8 cellular contexts compared by ENCODE assay signal in the genomic region with DNA sequence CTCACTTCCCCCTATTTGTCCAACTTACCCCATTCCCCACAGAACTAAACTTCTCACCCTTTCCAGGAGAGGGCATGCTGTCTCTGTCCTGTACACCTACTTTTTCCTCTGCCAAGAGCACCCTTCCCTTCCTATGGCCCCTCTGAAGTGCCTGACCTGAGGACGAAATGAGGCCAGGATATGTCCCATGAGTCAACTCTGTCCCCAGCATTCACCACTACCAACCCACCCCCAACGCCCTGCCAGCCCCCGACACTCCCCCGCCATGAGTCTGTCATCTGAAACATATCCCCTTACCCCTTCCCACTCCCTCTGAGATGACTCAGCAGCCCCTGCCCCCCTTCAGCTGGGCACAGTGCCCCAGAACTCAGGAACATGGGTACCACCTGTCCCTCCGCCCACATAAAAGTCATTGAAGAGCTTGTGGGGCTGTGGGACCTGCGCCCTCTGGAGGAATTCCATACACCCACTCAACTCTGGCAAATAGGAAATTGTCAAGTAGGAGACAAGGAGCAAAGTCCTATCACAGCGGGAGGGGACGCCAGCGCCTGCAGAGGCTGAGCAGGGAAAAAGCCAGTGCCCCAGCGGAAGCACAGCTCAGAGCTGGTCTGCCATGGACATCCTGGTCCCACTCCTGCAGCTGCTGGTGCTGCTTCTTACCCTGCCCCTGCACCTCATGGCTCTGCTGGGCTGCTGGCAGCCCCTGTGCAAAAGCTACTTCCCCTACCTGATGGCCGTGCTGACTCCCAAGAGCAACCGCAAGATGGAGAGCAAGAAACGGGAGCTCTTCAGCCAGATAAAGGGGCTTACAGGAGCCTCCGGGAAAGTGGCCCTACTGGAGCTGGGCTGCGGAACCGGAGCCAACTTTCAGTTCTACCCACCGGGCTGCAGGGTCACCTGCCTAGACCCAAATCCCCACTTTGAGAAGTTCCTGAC. TPM values are rescaled to one million over a fixed set of nuclear protein-coding genes. Genes with fewer than 3 reads are reported as not detected.
DNase-seq lines count a peak whose midpoint lies in the region; ATAC-seq and TF ChIP-seq lines count a peak whose summit lies in the region.
"Had no signal": no experiment of that assay in that cellular context is flagged by ENCODE, and none has a peak within 500 bp of the region (broad histone marks: within the 10 kb centered on the region; RNA-seq: fewer than 3 reads in every experiment).

No MANE protein-coding gene starts in this region.

- ATAC-seq in T-helper 17 cell: no peak
- no peak for ATAC-seq in HG03097 (IDR thresholded peaks at IDR 0.05; ENCODE audit: low FRiP score, unreplicated experiment)

- peak overlapping the region; percentile 18 for H3K4me2 ChIP-seq in parathyroid adenoma (ENCODE audit: low read length)

- H3K9ac ChIP-seq in HUES64 (ENCODE audit: low read depth, low read length) (peak overlapping the region; percentile 18; the same call in 1 of the 2 replicates), parathyroid adenoma (no peak overlapping the region)

- peak; percentile 77 for DNase-seq in EL
- no peak for DNase-seq in T-helper 17 cell
- peak; percentile 62 to 81 for DNase-seq in cardiac muscle cell (ENCODE audit: low read depth in 1 of 2, low spot score in 1 of 2)
- no peak for DNase-seq in GOT3 (lab: John Stamatoyannopoulos, UW)

- H3K79me2 ChIP-seq in parathyroid adenoma: no peaks in the 10 kb centered on the region

- peaks cover 16% of the 10 kb centered on the region for H3K4me1 Mint-ChIP-seq in T-helper 17 cell

- H3K4me3 Mint-ChIP-seq in T-helper 17 cell: peak overlapping the region; percentile 31
- H3K4me3 Mint-ChIP-seq: stimulated activated naive CD8-positive, alpha-beta T cell treated with anti-CD3 and anti-CD28 coated beads, Interleukin-15, Interleukin-2, amounts not matched to agents 100 ng/mL and 50 ng/mL, for 24 hours had no signal

- H3K27ac ChIP-seq in HUES64 (ENCODE audit: low read depth, low read length) (peak overlapping the region; percentile 42; the same call in 1 of the 2 replicates), cardiac muscle cell (peak overlapping the region; percentile 48), parathyroid adenoma (no peak overlapping the region)

- H3K4me3 ChIP-seq in HUES64 (ENCODE audit: low read length) (peak overlapping the region; percentile 43), cardiac muscle cell (peak overlapping the region; percentile 11), parathyroid adenoma (ENCODE audit: low read depth, low read length) (peak overlapping the region; percentile 23)

- peak overlapping the region; percentile 83 for H2AFZ ChIP-seq in parathyroid adenoma

- WGBS in HUES64: 40% methylated on average over 17 of the region's 17 CpGs

- TF ChIP-seq CTCF in cardiac muscle cell (IDR thresholded peaks at IDR 0.05; ENCODE audit: low read depth, low read length): peak; percentile 25
- TF ChIP-seq CTCF in parathyroid adenoma (IDR thresholded peaks at IDR 0.05): peak; percentile 38

- no peaks in the 10 kb centered on the region for H3K9me3 ChIP-seq in HUES64 (ENCODE audit: insufficient read depth, low read depth, low read length)
- H3K9me3 ChIP-seq in T-helper 17 cell (ENCODE audit: control insufficient read depth, low read length, poor library complexity, severe bottlenecking): no peaks in the 10 kb centered on the region
- H3K9me3 ChIP-seq in cardiac muscle cell (ENCODE audit: low read depth): no peaks in the 10 kb centered on the region
- H3K9me3 ChIP-seq in parathyroid adenoma (ENCODE audit: control insufficient read depth, low read length): no peaks in the 10 kb centered on the region

- H3K36me3 ChIP-seq in HUES64 (ENCODE audit: insufficient read depth, low read length) (0 out of 2 replicates have a peak, but pooled peaks cover 9% of the 10 kb centered on the region), cardiac muscle cell (peaks cover 2% of the 10 kb centered on the region), parathyroid adenoma (ENCODE audit: control insufficient read depth, insufficient read depth, low read length) (no peaks in the 10 kb centered on the region)

- H3K4me1 ChIP-seq in HUES64 (ENCODE audit: insufficient read depth, low read length): peaks cover 6% of the 10 kb centered on the region
- H3K4me1 ChIP-seq in cardiac muscle cell (ENCODE audit: low read depth): peaks cover 4% of the 10 kb centered on the region
- H3K4me1 ChIP-seq in parathyroid adenoma: peaks cover 7% of the 10 kb centered on the region

- H3K36me3 Mint-ChIP-seq in T-helper 17 cell (ENCODE audit: low read depth): peaks cover 6% of the 10 kb centered on the region

- H3K27me3 Mint-ChIP-seq in T-helper 17 cell: peaks cover 58% of the 10 kb centered on the region

- no peak overlapping the region for H3K27ac Mint-ChIP-seq in T-helper 17 cell
- H3K27ac Mint-ChIP-seq: stimulated activated naive CD8-positive, alpha-beta T cell treated with anti-CD3 and anti-CD28 coated beads, Interleukin-15, Interleukin-2, amounts not matched to agents 100 ng/mL and 50 ng/mL, for 24 hours had no signal

- H3K27me3 ChIP-seq in HUES64 (ENCODE audit: insufficient read depth, low read length) (no peaks in the 10 kb centered on the region), cardiac muscle cell (peaks cover 5% of the 10 kb centered on the region), parathyroid adenoma (ENCODE audit: control insufficient read depth, insufficient read depth, low read length) (no peaks in the 10 kb centered on the region)

RNA-seq across cellular contexts. Expression of a gene that starts 26.3 kb away (rescaled TPM):
- polyA plus RNA-seq in HUES64 (2013, experiment 1 of 2): 43.8 TPM
- polyA plus RNA-seq in HUES64 (2013, experiment 2 of 2): 45.1 TPM
- 1 to 10 TPM in 1 of 2 donors, under 1 TPM in 1; 0.70 to 1.4 TPM for total RNA-seq in T-helper 17 cell
- 93.9 and 101 TPM in 2 replicates for total RNA-seq in cardiac muscle cell
- polyA plus RNA-seq in cardiac muscle cell: 32.9 and 39.5 TPM in 2 replicates

RNA-seq across cellular contexts. Expression of a gene that starts 34.4 kb away (rescaled TPM):
- 90.1 TPM for polyA plus RNA-seq in HUES64 (2013, experiment 1 of 2)
- 106 TPM for polyA plus RNA-seq in HUES64 (2013, experiment 2 of 2)
- total RNA-seq in T-helper 17 cell (10 to 100 TPM; 41.1 to 42.0 TPM), cardiac muscle cell (133 and 194 TPM in 2 replicates)
- polyA plus RNA-seq in cardiac muscle cell: 147 and 159 TPM in 2 replicates

RNA-seq across cellular contexts. Expression of a gene that starts 38.8 kb away (rescaled TPM):
- 2.1 TPM for polyA plus RNA-seq in HUES64 (2013, experiment 1 of 2)
- polyA plus RNA-seq in HUES64 (2013, experiment 2 of 2): 1.6 TPM
- 10 to 100 TPM; 12.9 to 13.8 TPM for total RNA-seq in T-helper 17 cell
- 10.1 and 11.2 TPM in 2 replicates for total RNA-seq in cardiac muscle cell
- 6.6 and 12.6 TPM in 2 replicates for polyA plus RNA-seq in cardiac muscle cell

RNA-seq across cellular contexts. Expression of a gene that starts 44.7 kb away (rescaled TPM):
- polyA plus RNA-seq in HUES64 (2013, experiment 1 of 2): not detected
- not detected for polyA plus RNA-seq in HUES64 (2013, experiment 2 of 2)
- total RNA-seq in T-helper 17 cell (not detected), cardiac muscle cell (not detected in 2 replicates)
- not detected in 2 replicates for polyA plus RNA-seq in cardiac muscle cell

RNA-seq across cellular contexts. Expression of a gene that starts 47.4 kb away (rescaled TPM):
- 373 TPM for polyA plus RNA-seq in HUES64 (2013, experiment 1 of 2)
- polyA plus RNA-seq in HUES64 (2013, experiment 2 of 2): 387 TPM
- total RNA-seq in T-helper 17 cell: 10 to 100 TPM; 83.3 to 83.9 TPM
- total RNA-seq in cardiac muscle cell: 268 and 584 TPM in 2 replicates
- polyA plus RNA-seq in cardiac muscle cell: 694 and 1,103 TPM in 2 replicates

Comparison
In these comparisons a context has a peak if more than half of its experiments do, and no peak if none do; other contexts are left out.
1. DNase-seq: peak in EL (single experiment) and cardiac muscle cell (2 of 2); none in T-helper 17 cell (0 of 3) and GOT3 (single experiment).
2. RNA of a gene that starts 26.3 kb away (total RNA-seq): 93.9 to 101 TPM in cardiac muscle cell; 0.70 to 1.4 TPM in T-helper 17 cell; every median in the first group is over 10 times any median in the second.
3. Peak in every context shown above with its lines, with median percentiles within 50 percentile points of each other: H3K4me3 ChIP-seq.